Comparison of ENCODE assay signal across 19 cellular contexts in the genomic region with DNA sequence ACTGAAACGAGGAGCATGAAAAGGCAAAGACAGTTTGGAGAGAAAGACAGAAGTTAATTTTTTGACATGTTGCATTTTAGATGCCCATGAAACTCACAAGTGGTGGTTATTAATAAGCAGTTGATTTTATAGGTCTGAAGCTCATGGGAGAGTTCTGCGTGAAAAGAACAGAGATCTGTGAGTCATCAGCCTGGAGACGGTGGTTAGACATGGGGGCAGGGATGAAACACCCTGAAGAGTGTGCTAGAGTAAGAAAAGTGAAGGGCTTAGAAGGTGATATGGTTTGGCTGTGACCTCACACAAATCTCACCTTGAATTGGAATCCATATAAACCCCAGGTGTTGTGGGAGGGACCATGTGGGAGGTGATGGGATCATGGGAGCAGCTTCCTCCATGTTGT.
A peak's percentile ranks its signal among the peaks of the same experiment; 100 is the strongest.
DNase-seq lines count a peak whose midpoint lies in the region; TF ChIP-seq lines count a peak whose summit lies in the region.
"Had no signal": no experiment of that assay in that cellular context is flagged by ENCODE, and none has a peak within 500 bp of the region (broad histone marks: within the 10 kb centered on the region; RNA-seq: fewer than 3 reads in every experiment).

No MANE protein-coding gene starts in this region.

- H2AK5ac ChIP-seq in neuronal stem cell (ENCODE audit: low read depth, low read length), result no peak overlapping the region

- no peak overlapping the region for H2BK5ac ChIP-seq in neuronal stem cell (ENCODE audit: low read length)

- no peak overlapping the region for H2AFZ ChIP-seq in neuronal stem cell (ENCODE audit: low read length)

- no peaks in the 10 kb centered on the region for H3K79me1 ChIP-seq in neuronal stem cell (ENCODE audit: low read depth, low read length)

- no peaks in the 10 kb centered on the region for H3K4me1 ChIP-seq in endodermal cell (ENCODE audit: control insufficient read depth, insufficient read depth, low read length)
- H3K4me1 ChIP-seq in colonic mucosa, result no peaks in the 10 kb centered on the region
- peaks cover 0 to 1% of the 10 kb centered on the region in 2 donors for H3K4me1 ChIP-seq in neuronal stem cell (ENCODE audit: control insufficient read depth in 2 of 2, insufficient read depth in 1 of 2, low read depth in 1 of 2, low read length in 2 of 2)
- H3K4me1 ChIP-seq: HAP-1, SJCRH30 had no signal

- DNase-seq in AG20443 (ENCODE audit: low spot score) (peak; percentile 40), MV-4-11 (lab: John Stamatoyannopoulos, UW) (peak; percentile 32), endodermal cell (no peak), renal cortical epithelial cell (ENCODE audit: low read depth) (peak; percentile 4), NCI-H2196 (lab: John Stamatoyannopoulos, UW; ENCODE audit: unreplicated experiment) (no peak), colonic mucosa (no peak), neuronal stem cell (ENCODE audit: low spot score) (no peak)
- DNase-seq: DMS79 treated with DMSO at 0.1 percent for 48 hours, Kasumi-1, MM.1S, NCI-H1105 treated with DMSO at 0.1 percent for 48 hours, NCI-H1694 treated with DMSO at 0.1 percent for 48 hours, NCI-H510A treated with DMSO at 0.1 percent for 48 hours, NCI-H774, PC-3, SJCRH30 had no signal

- H3K9me3 ChIP-seq in endodermal cell (ENCODE audit: control insufficient read depth, low read length) (peaks cover 43% of the 10 kb centered on the region), colonic mucosa (no peaks in the 10 kb centered on the region), neuronal stem cell (replicated peaks in 1 of 2; ENCODE audit: control insufficient read depth in 2 of 2, insufficient read depth in 1 of 2, low read depth in 1 of 2, low read length in 2 of 2) (no peaks in the 10 kb centered on the region)
- H3K9me3 ChIP-seq: HAP-1, SJCRH30 had no signal

- H3K9ac ChIP-seq in endodermal cell (ENCODE audit: extremely low read depth, low read length, poor library complexity, severe bottlenecking), result no peak overlapping the region
- H3K9ac ChIP-seq in colonic mucosa (ENCODE audit: low read depth in 2 of 2, low read length in 2 of 2), result no peak overlapping the region
- no peak overlapping the region for H3K9ac ChIP-seq in neuronal stem cell (ENCODE audit: low read depth, low read length, poor library complexity)

- H3K27me3 Mint-ChIP-seq in endodermal cell (ENCODE audit: insufficient read depth), result no peaks in the 10 kb centered on the region

- intact Hi-C loops in colonic mucosa (cut with DNase I), result no loop called here

- peaks cover 51% of the 10 kb centered on the region for H3K36me3 Mint-ChIP-seq in endodermal cell (ENCODE audit: low read depth)
- H3K36me3 Mint-ChIP-seq: CD14-positive monocyte had no signal

- H3K4me3 ChIP-seq in endodermal cell (ENCODE audit: low read length) (peak overlapping the region; percentile 69), colonic mucosa (no peak overlapping the region), neuronal stem cell (ENCODE audit: low read length in 2 of 2) (no peak overlapping the region)
- H3K4me3 ChIP-seq: HAP-1, SJCRH30 had no signal

- H3K9me3 Mint-ChIP-seq in endodermal cell, result peaks cover 39% of the 10 kb centered on the region

- H3K27ac ChIP-seq in endodermal cell (ENCODE audit: low read depth, low read length), result no peak overlapping the region
- H3K27ac ChIP-seq in colonic mucosa, result no peak overlapping the region
- H3K27ac ChIP-seq in neuronal stem cell (replicated peaks; ENCODE audit: low read length), result no peak overlapping the region
- H3K27ac ChIP-seq: HL-60, SJCRH30 had no signal

- no peak overlapping the region for H3K4ac ChIP-seq in neuronal stem cell (ENCODE audit: low read length)

- no peak overlapping the region for H2BK15ac ChIP-seq in neuronal stem cell (ENCODE audit: low read length)

- H3K14ac ChIP-seq in neuronal stem cell (ENCODE audit: low read length), result no peak overlapping the region

- H4K8ac ChIP-seq in neuronal stem cell (ENCODE audit: low read depth, low read length), result no peak overlapping the region

- 95 to 96% methylated on average over 3 of the region's 3 CpGs for WGBS in endodermal cell (ENCODE audit: insufficient coverage in 1 of 2, insufficient read length in 1 of 2), 2 experiments
- no CpG with 5 or more reads among the region's 3 CpGs for WGBS in neuronal stem cell (ENCODE audit: extremely low coverage in 2 of 2, insufficient read length in 2 of 2, insufficient replicate concordance in 1 of 2), 2 donors

- H3K36me3 ChIP-seq in endodermal cell (ENCODE audit: control insufficient read depth, insufficient read depth, low read length) (peaks cover 38% of the 10 kb centered on the region), colonic mucosa (no peaks in the 10 kb centered on the region), neuronal stem cell (replicated peaks in 1 of 2; ENCODE audit: control insufficient read depth in 2 of 2, insufficient read depth in 2 of 2, low read length in 2 of 2) (no peaks in the 10 kb centered on the region)
- H3K36me3 ChIP-seq: HAP-1, SJCRH30 had no signal

- no peak overlapping the region for H2BK120ac ChIP-seq in neuronal stem cell (ENCODE audit: low read depth, low read length)

- no peak overlapping the region for H3K4me2 ChIP-seq in neuronal stem cell (ENCODE audit: insufficient read depth, low read length, poor library complexity, severe bottlenecking)

- H3K27me3 ChIP-seq in endodermal cell (ENCODE audit: control insufficient read depth, insufficient read depth, low read length, poor library complexity, severe bottlenecking) (no peaks in the 10 kb centered on the region), colonic mucosa (no peaks in the 10 kb centered on the region), neuronal stem cell (ENCODE audit: control insufficient read depth in 3 of 3, insufficient read depth in 3 of 3, low read depth in 1 of 3, low read length in 3 of 3) (no peaks in the 10 kb centered on the region)
- H3K27me3 ChIP-seq: SJCRH30 had no signal

- H2BK12ac ChIP-seq in neuronal stem cell (ENCODE audit: low read length), result no peak overlapping the region

- H4K91ac ChIP-seq in neuronal stem cell (ENCODE audit: low read depth, low read length, poor library complexity), result no peak overlapping the region

- no peaks in the 10 kb centered on the region for H3K4me1 Mint-ChIP-seq in endodermal cell
- H3K4me1 Mint-ChIP-seq: CD14-positive monocyte had no signal

- TF ChIP-seq CTCF in endodermal cell (conservative IDR thresholded peaks at IDR 0.05), result no peak
- no peak for TF ChIP-seq CTCF in colonic mucosa (IDR thresholded peaks at IDR 0.05)

- H3K27ac Mint-ChIP-seq in endodermal cell, result no peak overlapping the region
- H3K27ac Mint-ChIP-seq: CD14-positive monocyte had no signal

- H3K4me3 Mint-ChIP-seq in endodermal cell, result no peak overlapping the region
- H3K4me3 Mint-ChIP-seq: CD14-positive monocyte had no signal

- no peak overlapping the region for H3K23ac ChIP-seq in neuronal stem cell (ENCODE audit: low read depth, low read length, poor library complexity)

- no peak overlapping the region for H3K18ac ChIP-seq in neuronal stem cell (ENCODE audit: low read length)

Comparison
In these comparisons a context has a peak if more than half of its experiments do, and no peak if none do; other contexts are left out.
1. DNase-seq: peak in AG20443 (single experiment), MV-4-11 (single experiment) and renal cortical epithelial cell (single experiment); none in endodermal cell (single experiment), NCI-H2196 (single experiment), colonic mucosa (single experiment) and neuronal stem cell (single experiment).